25 cellular contexts compared by ENCODE assay signal in genomic region chr15:62474771-62475124, GRCh38.
DNase-seq lines count a peak whose midpoint lies in the region; ATAC-seq and TF ChIP-seq lines count a peak whose summit lies in the region.
"Had no signal": no experiment of that assay in that cellular context is flagged by ENCODE, and none has a peak within 500 bp of the region (broad histone marks: within the 10 kb centered on the region; RNA-seq: fewer than 3 reads in every experiment).

No MANE protein-coding gene starts in this region.

- no peak overlapping the region for H3K4me3 ChIP-seq in subcutaneous abdominal adipose tissue (ENCODE audit: low read depth in 1 of 5, low read length in 5 of 5)
- H3K4me3 ChIP-seq: adrenal gland, cardiac muscle cell, lung, spleen had no signal

- H3K9me3 ChIP-seq in subcutaneous abdominal adipose tissue (ENCODE audit: control insufficient read depth in 5 of 5, low read length in 5 of 5) = no peaks in the 10 kb centered on the region
- H3K9me3 ChIP-seq: adrenal gland, spleen had no signal

- H3K36me3 ChIP-seq in subcutaneous abdominal adipose tissue (ENCODE audit: control insufficient read depth in 5 of 5, insufficient read depth in 5 of 5, low read length in 5 of 5) = no peaks in the 10 kb centered on the region
- H3K36me3 ChIP-seq: adrenal gland, cardiac muscle cell, spleen had no signal

- TF ChIP-seq CTCF in WTC11 (IDR thresholded peaks at IDR 0.05) = no peak
- TF ChIP-seq CTCF in glutamatergic neuron (IDR thresholded peaks at IDR 0.05; ENCODE audit: partially characterized antibody, unreplicated experiment) = no peak

- H3K27me3 ChIP-seq in subcutaneous abdominal adipose tissue (ENCODE audit: control insufficient read depth in 5 of 5, insufficient read depth in 4 of 5, low read length in 5 of 5) = no peaks in the 10 kb centered on the region
- H3K27me3 ChIP-seq: adrenal gland, spleen had no signal

- POLR2A ChIA-PET in WTC11 (lab: Charles Lee) = interaction anchor here (0.5 to 0.8 kb wide), 2 partner anchors 29 to 569 kb away, joined by 3 read pairs; no protein-coding TSS in a partner anchor

- H3K4me1 Mint-ChIP-seq in WTC11 (peaks cover 67% of the 10 kb centered on the region), glutamatergic neuron (ENCODE audit: low read depth, unreplicated experiment) (peaks cover 13% of the 10 kb centered on the region)
- H3K4me1 Mint-ChIP-seq: naive B cell had no signal

- peak overlapping the region; percentile 92 for H3K27ac ChIP-seq in subcutaneous abdominal adipose tissue (ENCODE audit: low read depth, low read length)
- H3K27ac ChIP-seq: adrenal gland, cardiac muscle cell, spleen had no signal

- ATAC-seq in WTC11 = peak; percentile 61
- ATAC-seq in GM21360 (IDR thresholded peaks at IDR 0.05; ENCODE audit: unreplicated experiment) = no peak
- ATAC-seq: esophagus mucosa, Right ventricle myocardium inferior had no signal

- no peak overlapping the region for H3K9ac ChIP-seq in subcutaneous abdominal adipose tissue (ENCODE audit: low read length in 5 of 5)

- H3K9me3 Mint-ChIP-seq in WTC11 (no peaks in the 10 kb centered on the region), glutamatergic neuron (ENCODE audit: unreplicated experiment) (peaks cover 2% of the 10 kb centered on the region)
- H3K9me3 Mint-ChIP-seq: naive B cell had no signal

- H3K36me3 Mint-ChIP-seq in WTC11 = no peaks in the 10 kb centered on the region
- H3K36me3 Mint-ChIP-seq in glutamatergic neuron (ENCODE audit: unreplicated experiment) = no peaks in the 10 kb centered on the region
- H3K36me3 Mint-ChIP-seq: naive B cell had no signal

- H3K27me3 Mint-ChIP-seq in WTC11 (ENCODE audit: low read depth) (no peaks in the 10 kb centered on the region), glutamatergic neuron (ENCODE audit: unreplicated experiment) (no peaks in the 10 kb centered on the region)
- H3K27me3 Mint-ChIP-seq: naive B cell had no signal

- H3K4me3 Mint-ChIP-seq in WTC11 (no peak overlapping the region), glutamatergic neuron (ENCODE audit: unreplicated experiment) (no peak overlapping the region)
- H3K4me3 Mint-ChIP-seq: naive B cell had no signal

- CTCF ChIA-PET in WTC11 (lab: Charles Lee) = no interaction called here

- H3K27ac Mint-ChIP-seq in WTC11 (peak overlapping the region; percentile 97), glutamatergic neuron (ENCODE audit: unreplicated experiment) (no peak overlapping the region)
- H3K27ac Mint-ChIP-seq: naive B cell had no signal

- DNase-seq in ELF-1 (ENCODE audit: low read depth, low spot score) (peak; percentile 45), WTC11 (ENCODE audit: low spot score) (no peak), iPS-NIHi7 (ENCODE audit: extremely low spot score) (peak; percentile 35), DMS79 (lab: John Stamatoyannopoulos, UW) (no peak), glutamatergic neuron (no peak), glomerular visceral epithelial cell (ENCODE audit: extremely low spot score) (no peak)
- DNase-seq: activated CD4-positive, alpha-beta T cell treated with anti-CD3 and anti-CD28 coated beads, Interleukin-2, amount 50 U/mL, for 1 hour; activated CD8-positive, alpha-beta memory T cell treated with anti-CD3 and anti-CD28 coated beads, Interleukin-2, amount 50 U/mL, for 4 hours; activated effector memory CD4-positive, alpha-beta T cell treated with Interleukin-2 at 50 U/mL for 16 hours; adrenal gland; COR-L47; effector CD4-positive, alpha-beta T cell; naive B cell; NCI-H1417 treated with DMSO at 0.1 percent for 48 hours; NCI-H2171; NCI-H526 treated with DMSO at 0.1 percent for 48 hours; spleen; stimulated activated CD8-positive, alpha-beta memory T cell treated with anti-CD3 and anti-CD28 coated beads, Interleukin-4, amount 100 ng/mL, for 48 hours; T-helper 1 cell had no signal

- peaks cover 10 to 71% (median 61%) of the 10 kb centered on the region in 5 donors for H3K4me1 ChIP-seq in subcutaneous abdominal adipose tissue (ENCODE audit: control insufficient read depth in 5 of 5, insufficient read depth in 5 of 5, low read length in 5 of 5)

TF ChIP-seq in WTC11, 78 proteins besides CTCF, POLR2A, EP300 and RAD21 (continues in another document):
- TF ChIP-seq ZSCAN18 (CRISPR knock-in tag; IDR thresholded peaks at IDR 0.05) (no peak), E2F1 (CRISPR knock-in tag; IDR thresholded peaks at IDR 0.05) (no peak), ZNF281 (CRISPR knock-in tag; IDR thresholded peaks at IDR 0.05) (no peak), ZNF512 (CRISPR knock-in tag; IDR thresholded peaks at IDR 0.05; ENCODE audit: borderline replicate concordance) (no peak), E2F5 (CRISPR knock-in tag; IDR thresholded peaks at IDR 0.05) (no peak), ZNF138 (CRISPR knock-in tag; conservative IDR thresholded peaks at IDR 0.05) (no peak), ATF2 (CRISPR knock-in tag; IDR thresholded peaks at IDR 0.05; ENCODE audit: borderline replicate concordance, low read depth) (no peak), OVOL2 (CRISPR knock-in tag; IDR thresholded peaks at IDR 0.05; ENCODE audit: borderline replicate concordance) (no peak), ZNF671 (CRISPR knock-in tag; IDR thresholded peaks at IDR 0.05) (no peak)

Comparison
In these comparisons a context has a peak if more than half of its experiments do, and no peak if none do; other contexts are left out.
1. DNase-seq: peak in ELF-1 (single experiment) and iPS-NIHi7 (single experiment); none in WTC11 (single experiment), DMS79 (single experiment), glutamatergic neuron (single experiment) and glomerular visceral epithelial cell (single experiment).